ENCODE assay signal across 11 cellular contexts in genomic region chr12:6333029-6333428, GRCh38. TPM values are rescaled to one million over a fixed set of nuclear protein-coding genes. Genes with fewer than 3 reads are reported as not detected.
DNase-seq lines count a peak whose midpoint lies in the region; ATAC-seq, FAIRE-seq and TF ChIP-seq lines count a peak whose summit lies in the region.
"Had no signal": no experiment of that assay in that cellular context is flagged by ENCODE, and none has a peak within 500 bp of the region (broad histone marks: within the 10 kb centered on the region; RNA-seq: fewer than 3 reads in every experiment).

No MANE protein-coding gene starts in this region.

- peaks cover 42% of the 10 kb centered on the region for H3K36me3 Mint-ChIP-seq in activated naive CD8-positive, alpha-beta T cell treated with anti-CD3 and anti-CD28 coated beads for 36 hours
- H3K36me3 Mint-ChIP-seq in type B pancreatic cell, result peaks cover 37% of the 10 kb centered on the region

- H3K27me3 Mint-ChIP-seq in activated naive CD8-positive, alpha-beta T cell treated with anti-CD3 and anti-CD28 coated beads for 36 hours, result no peaks in the 10 kb centered on the region
- H3K27me3 Mint-ChIP-seq in type B pancreatic cell, result no peaks in the 10 kb centered on the region

- peak overlapping the region; percentile 59 for H3K4me3 Mint-ChIP-seq in activated naive CD8-positive, alpha-beta T cell treated with anti-CD3 and anti-CD28 coated beads for 36 hours
- peak overlapping the region; percentile 35 for H3K4me3 Mint-ChIP-seq in type B pancreatic cell

- peak overlapping the region; percentile 96 for H3K27ac ChIP-seq in lower lobe of right lung

- FAIRE-seq in D721Med (lab: Jason Lieb, UNC), result no peak

- intact Hi-C loops in Right ventricle myocardium inferior (cut with DNase I) (no loop called here), left cardiac atrium (cut with DNase I) (loop anchor here in 1 of 2 donors (10.0 kb wide), 1 partner anchor 202 kb away; the partner anchor contains the start of gene GAPDH), lower lobe of right lung (cut with DNase I) (loop anchor here (5.0 kb wide), 1 partner anchor 34 kb away; no protein-coding TSS in a partner anchor)

- no peak overlapping the region for H3K4me3 ChIP-seq in lower lobe of right lung
- H3K4me3 ChIP-seq: hepatocyte had no signal

- no peaks in the 10 kb centered on the region for H3K9me3 ChIP-seq in lower lobe of right lung

- no peaks in the 10 kb centered on the region for H3K27me3 ChIP-seq in lower lobe of right lung (ENCODE audit: low read depth)
- H3K27me3 ChIP-seq: hepatocyte had no signal

- peaks cover 93% of the 10 kb centered on the region for H3K4me1 ChIP-seq in lower lobe of right lung

- DNase-seq in Right ventricle myocardium inferior (ENCODE audit: missing footprints), result peak; percentile 83
- DNase-seq in left cardiac atrium, result no peak
- peak; percentile 44 for DNase-seq in activated naive CD8-positive, alpha-beta T cell treated with anti-CD3 and anti-CD28 coated beads for 36 hours
- peak; percentile 71 for DNase-seq in lower lobe of right lung
- no peak for DNase-seq in type B pancreatic cell (ENCODE audit: extremely low spot score, unreplicated experiment)
- no peak for DNase-seq in D721Med (ENCODE audit: insufficient read length, low spot score)
- DNase-seq in NCI-H2107 treated with DMSO at 0.1 percent for 48 hours (lab: John Stamatoyannopoulos, UW; ENCODE audit: unreplicated experiment), result no peak
- DNase-seq: NCI-H146 had no signal

- no peak for TF ChIP-seq CTCF in lower lobe of right lung (IDR thresholded peaks at IDR 0.05)
- no peak for TF ChIP-seq CTCF in type B pancreatic cell (conservative IDR thresholded peaks at IDR 0.05)
- TF ChIP-seq CTCF in D721Med (IDR thresholded peaks at IDR 0.05; ENCODE audit: insufficient read depth, missing control alignments), result no peak

- H3K9me3 Mint-ChIP-seq in activated naive CD8-positive, alpha-beta T cell treated with anti-CD3 and anti-CD28 coated beads for 36 hours, result no peaks in the 10 kb centered on the region
- no peaks in the 10 kb centered on the region for H3K9me3 Mint-ChIP-seq in type B pancreatic cell

- H3K36me3 ChIP-seq in lower lobe of right lung, result peaks cover 81% of the 10 kb centered on the region

- ATAC-seq in Right ventricle myocardium inferior, result no peak
- no peak for ATAC-seq in left cardiac atrium
- ATAC-seq in lower lobe of right lung, result no peak
- ATAC-seq in GM19023 (IDR thresholded peaks at IDR 0.05; ENCODE audit: unreplicated experiment), result no peak
- ATAC-seq: Panc1 had no signal

- H3K27ac Mint-ChIP-seq in activated naive CD8-positive, alpha-beta T cell treated with anti-CD3 and anti-CD28 coated beads for 36 hours, result peak overlapping the region; percentile 76
- no peak overlapping the region for H3K27ac Mint-ChIP-seq in type B pancreatic cell

- peaks cover 53% of the 10 kb centered on the region for H3K4me1 Mint-ChIP-seq in activated naive CD8-positive, alpha-beta T cell treated with anti-CD3 and anti-CD28 coated beads for 36 hours
- peaks cover 15% of the 10 kb centered on the region for H3K4me1 Mint-ChIP-seq in type B pancreatic cell (ENCODE audit: unreplicated experiment)

RNA-seq across cellular contexts. Expression of gene TNFRSF1A, which starts 8.8 kb away (rescaled TPM):
- total RNA-seq in Right ventricle myocardium inferior (59.8 TPM), left cardiac atrium (100 to 1,000 TPM in 1 of 2 donors, 10 to 100 TPM in 1; 89.6 to 117 TPM), lower lobe of right lung (165 TPM), type B pancreatic cell (ENCODE audit: low replicate concordance) (79.1 and 222 TPM in 2 replicates)
- total RNA-seq in activated naive CD8-positive, alpha-beta T cell treated with anti-CD3 and anti-CD28 coated beads for 36 hours, result 10 to 100 TPM; 44.8 to 49.1 TPM

RNA-seq across cellular contexts. Expression of gene PLEKHG6, which starts 22.5 kb away (rescaled TPM):
- 0.49 TPM for total RNA-seq in Right ventricle myocardium inferior
- total RNA-seq in left cardiac atrium, result 1 to 10 TPM; 5.0 to 6.8 TPM
- under 1 TPM; 0.10 to 0.52 TPM for total RNA-seq in activated naive CD8-positive, alpha-beta T cell treated with anti-CD3 and anti-CD28 coated beads for 36 hours
- total RNA-seq in lower lobe of right lung, result 2.9 TPM
- total RNA-seq in type B pancreatic cell (ENCODE audit: low replicate concordance), result 32.4 and 115 TPM in 2 replicates

RNA-seq across cellular contexts. Expression of gene SCNN1A, which starts 42.3 kb away (rescaled TPM):
- total RNA-seq in Right ventricle myocardium inferior (0.46 TPM), left cardiac atrium (1 to 10 TPM in 1 of 2 donors, under 1 TPM in 1; 0.85 to 3.5 TPM), lower lobe of right lung (156 TPM), type B pancreatic cell (ENCODE audit: low replicate concordance) (29.2 and 72.7 TPM in 2 replicates)
- total RNA-seq in activated naive CD8-positive, alpha-beta T cell treated with anti-CD3 and anti-CD28 coated beads for 36 hours, result 1 to 10 TPM; 2.7 to 3.7 TPM

RNA-seq across cellular contexts. Expression of gene LTBR, which starts 50.9 kb away (rescaled TPM):
- total RNA-seq in Right ventricle myocardium inferior, result 34.3 TPM
- 10 to 100 TPM; 40.4 to 66.6 TPM for total RNA-seq in left cardiac atrium
- 1 to 10 TPM; 1.1 to 1.5 TPM for total RNA-seq in activated naive CD8-positive, alpha-beta T cell treated with anti-CD3 and anti-CD28 coated beads for 36 hours
- total RNA-seq in lower lobe of right lung, result 122 TPM
- 18.5 and 98.5 TPM in 2 replicates for total RNA-seq in type B pancreatic cell (ENCODE audit: low replicate concordance)

Comparison
In these comparisons a context has a peak if more than half of its experiments do, and no peak if none do; other contexts are left out.
1. DNase-seq: peak in Right ventricle myocardium inferior (single experiment), activated naive CD8-positive, alpha-beta T cell treated with anti-CD3 and anti-CD28 coated beads for 36 hours (single experiment) and lower lobe of right lung (single experiment); none in left cardiac atrium (single experiment), type B pancreatic cell (single experiment), D721Med (single experiment) and NCI-H2107 treated with DMSO at 0.1 percent for 48 hours (single experiment).